ENCODE assay signal across 12 cellular contexts in genomic region chr2:109284816-109285215, GRCh38.
DNase-seq lines count a peak whose midpoint lies in the region; ATAC-seq and TF ChIP-seq lines count a peak whose summit lies in the region.
"Had no signal": no experiment of that assay in that cellular context is flagged by ENCODE, and none has a peak within 500 bp of the region (broad histone marks: within the 10 kb centered on the region; RNA-seq: fewer than 3 reads in every experiment).

No MANE protein-coding gene starts in this region.

- CTCF ChIA-PET in BJ (lab: Yijun Ruan, JAX) = interaction anchor here (0.9 kb wide), 1 partner anchor 48 kb away, joined by 3 read pairs; no protein-coding TSS in a partner anchor

- no peak for TF ChIP-seq CTCF in BJ (IDR thresholded peaks at IDR 0.05; ENCODE audit: insufficient read depth, low read depth, low read length)
- no peak for TF ChIP-seq CTCF in coronary artery (IDR thresholded peaks at IDR 0.05)

- DNase-seq in BJ (ENCODE audit: low read depth) (peak; percentile 34), NCI-H1694 treated with DMSO at 0.1 percent for 48 hours (lab: John Stamatoyannopoulos, UW) (peak; percentile 86), coronary artery (ENCODE audit: low spot score) (no peak), medulla oblongata (ENCODE audit: extremely low spot score) (peak; percentile 30), NCI-H187 (lab: John Stamatoyannopoulos, UW) (no peak), NCI-H1930 (lab: John Stamatoyannopoulos, UW) (no peak)
- DNase-seq: activated CD4-positive, alpha-beta T cell treated with anti-CD3 and anti-CD28 coated beads for 4 hours; Caco-2; naive thymus-derived CD8-positive, alpha-beta T cell; trophoblast cell had no signal

- peak overlapping the region; percentile 33 to 50 for H3K27ac ChIP-seq in coronary artery

- no peaks in the 10 kb centered on the region for H3K27me3 ChIP-seq in BJ (ENCODE audit: control insufficient read depth, insufficient read depth, low read length)

- H3K4me3 ChIP-seq in BJ (ENCODE audit: low read depth, low read length) (no peak overlapping the region), coronary artery (no peak overlapping the region)

- H3K36me3 ChIP-seq in BJ (ENCODE audit: control insufficient read depth, insufficient read depth, low read length) = no peaks in the 10 kb centered on the region

- POLR2A ChIA-PET in BJ (lab: Charles Lee) = no interaction called here

- ATAC-seq in HG03097 (IDR thresholded peaks at IDR 0.05; ENCODE audit: low FRiP score, unreplicated experiment) (no peak), GM21576 (IDR thresholded peaks at IDR 0.05; ENCODE audit: unreplicated experiment) (no peak)
- ATAC-seq: naive thymus-derived CD8-positive, alpha-beta T cell had no signal

Comparison
In these comparisons a context has a peak if more than half of its experiments do, and no peak if none do; other contexts are left out.
1. DNase-seq: peak in BJ (single experiment), NCI-H1694 treated with DMSO at 0.1 percent for 48 hours (single experiment) and medulla oblongata (single experiment); none in coronary artery (single experiment), NCI-H187 (0 of 2) and NCI-H1930 (0 of 2).